ENCODE assay signal across 8 cellular contexts in genomic region chr5:179796877-179797608, GRCh38. TPM values are rescaled to one million over a fixed set of nuclear protein-coding genes. Genes with fewer than 3 reads are reported as not detected.
A peak's percentile ranks its signal among the peaks of the same experiment; 100 is the strongest.
DNase-seq lines count a peak whose midpoint lies in the region; ATAC-seq and TF ChIP-seq lines count a peak whose summit lies in the region.

No MANE protein-coding gene starts in this region.

- POLR2A ChIA-PET in HCT116 (lab: Charles Lee) = interaction anchor here (2.9 kb wide), 1 partner anchor 10 kb away, joined by 8 read pairs; the partner anchor contains the start of gene MGAT4B
- POLR2A ChIA-PET in WTC11 (lab: Charles Lee) = interaction anchor here (0.8 to 1.0 kb wide), 2 partner anchors 9 to 24 kb away, joined by 3 to 4 read pairs; partner anchors contain the start of gene SQSTM1

- RAD21 ChIA-PET in HCT116 (lab: Charles Lee; ENCODE audit: low non-redundant PET in 1 of 2, low total read pairs in 2 of 2, uncharacterized antibody in 2 of 2, unreplicated experiment in 2 of 2) = no interaction called here

- no peak for DNase-seq in HCT116 (ENCODE audit: low read depth, low spot score)
- DNase-seq in WTC11 (ENCODE audit: low spot score) = no peak
- no peak for DNase-seq in stimulated activated naive B cell treated with anti-CD40 and anti-IgM and Interleukin-4, amounts not matched to agents 10 μg/mL and 1 μg/mL and 100 μg/mL, for 72 hours
- DNase-seq in Ammon's horn (ENCODE audit: low spot score) = no peak
- no peak for DNase-seq in globus pallidus (ENCODE audit: low spot score)

- peaks cover 18% of the 10 kb centered on the region for H3K36me3 Mint-ChIP-seq in WTC11
- peaks cover 35 to 38% of the 10 kb centered on the region in 2 donors for H3K36me3 Mint-ChIP-seq in stimulated activated naive B cell treated with anti-CD40 and anti-IgM and Interleukin-4, amounts not matched to agents 10 μg/mL and 1 μg/mL and 100 μg/mL, for 72 hours

- no peaks in the 10 kb centered on the region for H3K9me3 Mint-ChIP-seq in WTC11
- H3K9me3 Mint-ChIP-seq in stimulated activated naive B cell treated with anti-CD40 and anti-IgM and Interleukin-4, amounts not matched to agents 10 μg/mL and 1 μg/mL and 100 μg/mL, for 72 hours = no peaks in the 10 kb centered on the region

- H3K4me1 ChIP-seq in HCT116 (ENCODE audit: control insufficient read depth in 1 of 2, insufficient read depth in 2 of 2, low read length in 2 of 2) (peaks cover 10 to 26% of the 10 kb centered on the region in 2 experiments; a peak in 3 of 4 replicates), iPS-20b (ENCODE audit: insufficient read depth, low read length) (peaks cover 7% of the 10 kb centered on the region; the same call in 1 of the 2 replicates)

- peak overlapping the region; percentile 99 for H3K4me2 ChIP-seq in HCT116 (ENCODE audit: low read length)

- H3K4me3 Mint-ChIP-seq in WTC11 = peak overlapping the region; percentile 67
- H3K4me3 Mint-ChIP-seq in stimulated activated naive B cell treated with anti-CD40 and anti-IgM and Interleukin-4, amounts not matched to agents 10 μg/mL and 1 μg/mL and 100 μg/mL, for 72 hours = peak overlapping the region; percentile 80 to 81

- CTCF ChIA-PET in HCT116 (lab: Charles Lee) = no interaction called here
- CTCF ChIA-PET in WTC11 (lab: Charles Lee) = interaction anchor here (0.5 to 5.7 kb wide), 6 partner anchors 17 to 758 kb away, joined by 3 to 39 read pairs (median 4); no protein-coding TSS in a partner anchor

- peaks cover 23% of the 10 kb centered on the region for H3K4me1 Mint-ChIP-seq in WTC11
- H3K4me1 Mint-ChIP-seq in stimulated activated naive B cell treated with anti-CD40 and anti-IgM and Interleukin-4, amounts not matched to agents 10 μg/mL and 1 μg/mL and 100 μg/mL, for 72 hours = peaks cover 38 to 51% of the 10 kb centered on the region in 2 donors

- H4K20me1 ChIP-seq in HCT116 (ENCODE audit: insufficient read depth) = no peaks in the 10 kb centered on the region

- TF ChIP-seq RAD21 in HCT116 (IDR thresholded peaks at IDR 0.05; ENCODE audit: low read depth) = no peak

- no peak overlapping the region for H2AFZ ChIP-seq in HCT116 (ENCODE audit: low read depth, low read length, poor library complexity, severe bottlenecking)

- no peak for ATAC-seq in HCT116
- no peak for ATAC-seq in WTC11
- ATAC-seq in stimulated activated naive B cell treated with anti-CD40 and anti-IgM and Interleukin-4, amounts not matched to agents 10 μg/mL and 1 μg/mL and 100 μg/mL, for 72 hours (replicated peaks) = no peak
- no peak for ATAC-seq in esophagus mucosa
- no peak for ATAC-seq in GM18873 (IDR thresholded peaks at IDR 0.05; ENCODE audit: low FRiP score, unreplicated experiment)

- TF ChIP-seq CTCF in HCT116 (IDR thresholded peaks at IDR 0.05 in 2 of 3, conservative IDR thresholded peaks at IDR 0.05 in 1 of 3; ENCODE audit: borderline replicate concordance in 1 of 3, insufficient read depth in 1 of 3, low read depth in 2 of 3, low read length in 2 of 3) (no peak), WTC11 (IDR thresholded peaks at IDR 0.05) (no peak)

- H3K79me2 ChIP-seq in HCT116 (ENCODE audit: insufficient read depth, low read length) = peaks cover 12% of the 10 kb centered on the region; the same call in 1 of the 2 replicates

- no TSS peak for BruUV-seq in HCT116 (replicated peaks; lab: Mats Ljungman, UMichigan)

- peaks cover 5 to 20% of the 10 kb centered on the region in 2 experiments; a peak in 1 of 4 replicates for H3K36me3 ChIP-seq in HCT116 (ENCODE audit: control insufficient read depth in 1 of 2, insufficient read depth in 2 of 2, low read length in 2 of 2)
- peaks cover 37% of the 10 kb centered on the region for H3K36me3 ChIP-seq in iPS-20b (ENCODE audit: insufficient read depth, low read depth, low read length)

- peak overlapping the region; percentile 90; the same call in 1 of the 2 replicates for H3K27ac Mint-ChIP-seq in WTC11
- peak overlapping the region; percentile 84 for H3K27ac Mint-ChIP-seq in stimulated activated naive B cell treated with anti-CD40 and anti-IgM and Interleukin-4, amounts not matched to agents 10 μg/mL and 1 μg/mL and 100 μg/mL, for 72 hours

- H3K9me2 ChIP-seq in HCT116 (ENCODE audit: insufficient read depth) = no peaks in the 10 kb centered on the region

- peak overlapping the region; percentile 88 for H3K9ac ChIP-seq in HCT116 (ENCODE audit: low read length)
- H3K9ac ChIP-seq in iPS-20b (ENCODE audit: low read depth, low read length) = peak overlapping the region; percentile 33; the same call in 1 of the 2 replicates

- no peaks in the 10 kb centered on the region for H3K27me3 Mint-ChIP-seq in WTC11 (ENCODE audit: low read depth)
- no peaks in the 10 kb centered on the region for H3K27me3 Mint-ChIP-seq in stimulated activated naive B cell treated with anti-CD40 and anti-IgM and Interleukin-4, amounts not matched to agents 10 μg/mL and 1 μg/mL and 100 μg/mL, for 72 hours

- no peak for TF ChIP-seq POLR2A in HCT116 (IDR thresholded peaks at IDR 0.05; ENCODE audit: borderline replicate concordance, extremely low read depth, insufficient read depth, insufficient read length)

- H3K4me3 ChIP-seq in HCT116 (replicated peaks in 1 of 2; ENCODE audit: low read depth in 1 of 2, low read length in 2 of 2) (peak overlapping the region; percentile 65 to 84), iPS-20b (ENCODE audit: low read length) (peak overlapping the region; percentile 66; the same call in 1 of the 2 replicates)

- intact Hi-C loops in HCT116 (cut with micrococcal nuclease) = loop anchor here (2.0 kb wide), 1 partner anchor 64 kb away; the partner anchor contains the start of gene MAML1

- H3K27me3 ChIP-seq in HCT116 (ENCODE audit: insufficient read depth, low read length) (no peaks in the 10 kb centered on the region), iPS-20b (ENCODE audit: insufficient read depth, low read length) (0 out of 2 replicates have a peak, but pooled peaks cover 6% of the 10 kb centered on the region)

- H3K9me3 ChIP-seq in HCT116 (ENCODE audit: control insufficient read depth in 1 of 2, insufficient read depth in 1 of 2, low read depth in 1 of 2, low read length in 2 of 2) = no peaks in the 10 kb centered on the region
- H3K9me3 ChIP-seq in iPS-20b (ENCODE audit: insufficient read depth, low read depth, low read length) = no peaks in the 10 kb centered on the region

- H3K27ac ChIP-seq in HCT116 (ENCODE audit: low read depth, low read length) (peak overlapping the region; percentile 99), iPS-20b (ENCODE audit: low read length) (no peak overlapping the region)

TF ChIP-seq in HCT116, 20 proteins besides CTCF, POLR2A, EP300 and RAD21:
- TF ChIP-seq CEBPB (IDR thresholded peaks at IDR 0.05; ENCODE audit: low read depth) = no peak
- TF ChIP-seq EZH2 (IDR thresholded peaks at IDR 0.05) = no peak
- TF ChIP-seq CBX3 (IDR thresholded peaks at IDR 0.05; ENCODE audit: low read depth) = no peak
- TF ChIP-seq YY1 (IDR thresholded peaks at IDR 0.05; ENCODE audit: extremely low read depth, insufficient replicate concordance, low read depth, low read length) = no peak
- TF ChIP-seq EZH2phosphoT487 (IDR thresholded peaks at IDR 0.05; ENCODE audit: borderline replicate concordance) = no peak
- TF ChIP-seq ATF3 (IDR thresholded peaks at IDR 0.05) = no peak
- no peak for TF ChIP-seq EGR1 (IDR thresholded peaks at IDR 0.05; ENCODE audit: low read depth)
- no peak for TF ChIP-seq FOSL1 (IDR thresholded peaks at IDR 0.05; ENCODE audit: low read depth)
- no peak for TF ChIP-seq JUND (IDR thresholded peaks at IDR 0.05)

TF ChIP-seq in WTC11, 78 proteins besides CTCF, POLR2A, EP300 and RAD21:
- TF ChIP-seq ZMAT4 (CRISPR knock-in tag; IDR thresholded peaks at IDR 0.05) (no peak), GTF2I (CRISPR knock-in tag; conservative IDR thresholded peaks at IDR 0.05) (peak; percentile 65)
TF ChIP-seq in WTC11: peak in this region for 1.

RNA-seq across cellular contexts. Expression of gene LTC4S, which starts 3.3 kb away (rescaled TPM):
- total RNA-seq in HCT116 (2021; ENCODE audit: unreplicated experiment) = 5.0 TPM
- polyA plus RNA-seq in HCT116 (2012) = 0.85 and 1.5 TPM in 2 replicates
- 2.6 to 4.5 TPM (median 3.0 TPM) in 3 replicates for total RNA-seq in WTC11 (2021)
- total RNA-seq in esophagus mucosa = 5.1 TPM

RNA-seq across cellular contexts. Expression of gene MGAT4B, which starts 9.6 kb away (rescaled TPM):
- total RNA-seq in HCT116 (2021; ENCODE audit: unreplicated experiment) (148 TPM), WTC11 (2021) (127 to 151 TPM (median 135 TPM) in 3 replicates), esophagus mucosa (72.1 TPM)
- 85.4 and 95.3 TPM in 2 replicates for polyA plus RNA-seq in HCT116 (2012)

RNA-seq across cellular contexts. Expression of gene SQSTM1, which starts 23.7 kb away (rescaled TPM):
- total RNA-seq in HCT116 (2021; ENCODE audit: unreplicated experiment) (299 TPM), WTC11 (2021) (78.5 to 95.2 TPM (median 86.5 TPM) in 3 replicates), esophagus mucosa (126 TPM)
- polyA plus RNA-seq in HCT116 (2012) = 298 and 317 TPM in 2 replicates
